ENCODE assay signal across 1 cellular context in genomic region chr19:41206926-41207750, GRCh38.
TF ChIP-seq lines count a peak whose summit lies in the region.

No MANE protein-coding gene starts in this region.

TF ChIP-seq in K562, 482 proteins besides CTCF, POLR2A, EP300 and RAD21 (continued from another document and continues in another):
- TF ChIP-seq SP2 (IDR thresholded peaks at IDR 0.05; ENCODE audit: extremely low read depth, low read depth, low read length, poor library complexity, severe bottlenecking): no peak
- TF ChIP-seq ZNF589 (CRISPR knock-in tag; IDR thresholded peaks at IDR 0.05; ENCODE audit: low read depth): no peak
- no peak for TF ChIP-seq HEY1 (CRISPR knock-in tag; IDR thresholded peaks at IDR 0.05; ENCODE audit: borderline replicate concordance)
- no peak for TF ChIP-seq ZBED1 (IDR thresholded peaks at IDR 0.05)
- TF ChIP-seq PBX2 (CRISPR knock-in tag; IDR thresholded peaks at IDR 0.05; ENCODE audit: low read depth): no peak
- TF ChIP-seq PBX2 (tag; conservative IDR thresholded peaks at IDR 0.05; ENCODE audit: low read depth): peak; percentile 40
- no peak for TF ChIP-seq ARHGAP35 (IDR thresholded peaks at IDR 0.05; ENCODE audit: partially characterized antibody)
- no peak for TF ChIP-seq PML (IDR thresholded peaks at IDR 0.05; ENCODE audit: low read length)
- TF ChIP-seq, protein P1, sequence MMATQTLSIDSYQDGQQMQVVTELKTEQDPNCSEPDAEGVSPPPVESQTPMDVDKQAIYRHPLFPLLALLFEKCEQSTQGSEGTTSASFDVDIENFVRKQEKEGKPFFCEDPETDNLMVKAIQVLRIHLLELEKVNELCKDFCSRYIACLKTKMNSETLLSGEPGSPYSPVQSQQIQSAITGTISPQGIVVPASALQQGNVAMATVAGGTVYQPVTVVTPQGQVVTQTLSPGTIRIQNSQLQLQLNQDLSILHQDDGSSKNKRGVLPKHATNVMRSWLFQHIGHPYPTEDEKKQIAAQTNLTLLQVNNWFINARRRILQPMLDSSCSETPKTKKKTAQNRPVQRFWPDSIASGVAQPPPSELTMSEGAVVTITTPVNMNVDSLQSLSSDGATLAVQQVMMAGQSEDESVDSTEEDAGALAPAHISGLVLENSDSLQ (IDR thresholded peaks at IDR 0.05): peak; percentile 94
- TF ChIP-seq SRSF3 (IDR thresholded peaks at IDR 0.05; ENCODE audit: insufficient read depth, low read length): no peak
- no peak for TF ChIP-seq ZNF76 (CRISPR knock-in tag; IDR thresholded peaks at IDR 0.05; ENCODE audit: borderline replicate concordance)
- TF ChIP-seq, protein P2, sequence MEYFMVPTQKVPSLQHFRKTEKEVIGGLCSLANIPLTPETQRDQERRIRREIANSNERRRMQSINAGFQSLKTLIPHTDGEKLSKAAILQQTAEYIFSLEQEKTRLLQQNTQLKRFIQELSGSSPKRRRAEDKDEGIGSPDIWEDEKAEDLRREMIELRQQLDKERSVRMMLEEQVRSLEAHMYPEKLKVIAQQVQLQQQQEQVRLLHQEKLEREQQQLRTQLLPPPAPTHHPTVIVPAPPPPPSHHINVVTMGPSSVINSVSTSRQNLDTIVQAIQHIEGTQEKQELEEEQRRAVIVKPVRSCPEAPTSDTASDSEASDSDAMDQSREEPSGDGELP (CRISPR knock-in tag; IDR thresholded peaks at IDR 0.05; ENCODE audit: borderline replicate concordance): peak; percentile 78; the same call in 1 of the 2 replicates
- TF ChIP-seq RBFOX2 (IDR thresholded peaks at IDR 0.05; ENCODE audit: low read depth, low read length): peak; percentile 55; the same call in 1 of the 2 replicates
- TF ChIP-seq MTA1 (IDR thresholded peaks at IDR 0.05; ENCODE audit: borderline replicate concordance): no peak
- TF ChIP-seq CAMTA2 (CRISPR knock-in tag; conservative IDR thresholded peaks at IDR 0.05): no peak
- TF ChIP-seq BRF2 (IDR thresholded peaks at IDR 0.05; ENCODE audit: borderline replicate concordance, insufficient read depth, insufficient read length): no peak
- peak; percentile 40; the same call in 1 of the 2 replicates for TF ChIP-seq VEZF1 (CRISPR knock-in tag; IDR thresholded peaks at IDR 0.05)
- no peak for TF ChIP-seq ZNF3 (CRISPR knock-in tag; IDR thresholded peaks at IDR 0.05)
- no peak for TF ChIP-seq ARID3A (IDR thresholded peaks at IDR 0.05; ENCODE audit: borderline replicate concordance, low read depth, low read length)
- TF ChIP-seq ZZZ3 (IDR thresholded peaks at IDR 0.05): no peak
- TF ChIP-seq HNRNPK (IDR thresholded peaks at IDR 0.05; ENCODE audit: low read depth, low read length, poor library complexity, severe bottlenecking): no peak
- no peak for TF ChIP-seq KDM2B (CRISPR knock-in tag; IDR thresholded peaks at IDR 0.05)
- no peak for TF ChIP-seq ELF2 (CRISPR knock-in tag; IDR thresholded peaks at IDR 0.05)
- TF ChIP-seq ATF4 (CRISPR knock-in tag; IDR thresholded peaks at IDR 0.05): no peak
- TF ChIP-seq NCOR1 (IDR thresholded peaks at IDR 0.05): no peak
- no peak for TF ChIP-seq ZNF740 (CRISPR knock-in tag; IDR thresholded peaks at IDR 0.05)
- TF ChIP-seq ZNF740 (tag; IDR thresholded peaks at IDR 0.05): no peak
- TF ChIP-seq SPI1 (IDR thresholded peaks at IDR 0.05; ENCODE audit: borderline replicate concordance, low read depth, low read length): no peak
- TF ChIP-seq BRF1 (IDR thresholded peaks at IDR 0.05; ENCODE audit: borderline replicate concordance, extremely low read depth, insufficient read length): no peak
- no peak for TF ChIP-seq SETDB1 (IDR thresholded peaks at IDR 0.05; ENCODE audit: low read length)
- TF ChIP-seq RREB1 (CRISPR knock-in tag; IDR thresholded peaks at IDR 0.05): no peak
- no peak for TF ChIP-seq RUNX1 (IDR thresholded peaks at IDR 0.05; ENCODE audit: low read depth)
- TF ChIP-seq, protein P3, sequence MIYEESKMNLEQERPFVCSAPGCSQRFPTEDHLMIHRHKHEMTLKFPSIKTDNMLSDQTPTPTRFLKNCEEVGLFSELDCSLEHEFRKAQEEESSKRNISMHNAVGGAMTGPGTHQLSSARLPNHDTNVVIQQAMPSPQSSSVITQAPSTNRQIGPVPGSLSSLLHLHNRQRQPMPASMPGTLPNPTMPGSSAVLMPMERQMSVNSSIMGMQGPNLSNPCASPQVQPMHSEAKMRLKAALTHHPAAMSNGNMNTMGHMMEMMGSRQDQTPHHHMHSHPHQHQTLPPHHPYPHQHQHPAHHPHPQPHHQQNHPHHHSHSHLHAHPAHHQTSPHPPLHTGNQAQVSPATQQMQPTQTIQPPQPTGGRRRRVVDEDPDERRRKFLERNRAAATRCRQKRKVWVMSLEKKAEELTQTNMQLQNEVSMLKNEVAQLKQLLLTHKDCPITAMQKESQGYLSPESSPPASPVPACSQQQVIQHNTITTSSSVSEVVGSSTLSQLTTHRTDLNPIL (CRISPR knock-in tag; IDR thresholded peaks at IDR 0.05): no peak
- TF ChIP-seq ZBTB8A (IDR thresholded peaks at IDR 0.05; ENCODE audit: partially characterized antibody): no peak
- TF ChIP-seq TEAD4 (IDR thresholded peaks at IDR 0.05; ENCODE audit: low read length): no peak
- no peak for TF ChIP-seq TEAD4 (CRISPR knock-in tag; IDR thresholded peaks at IDR 0.05; ENCODE audit: borderline replicate concordance)
- TF ChIP-seq ZNF398 (CRISPR knock-in tag; IDR thresholded peaks at IDR 0.05): no peak
- TF ChIP-seq ERF (CRISPR knock-in tag; IDR thresholded peaks at IDR 0.05): no peak
- TF ChIP-seq HDAC3 (IDR thresholded peaks at IDR 0.05; ENCODE audit: borderline replicate concordance, partially characterized antibody): no peak
- TF ChIP-seq GTF2E2 (tag; IDR thresholded peaks at IDR 0.05): no peak
